ENCODE assay signal across 7 cellular contexts in the genomic region with DNA sequence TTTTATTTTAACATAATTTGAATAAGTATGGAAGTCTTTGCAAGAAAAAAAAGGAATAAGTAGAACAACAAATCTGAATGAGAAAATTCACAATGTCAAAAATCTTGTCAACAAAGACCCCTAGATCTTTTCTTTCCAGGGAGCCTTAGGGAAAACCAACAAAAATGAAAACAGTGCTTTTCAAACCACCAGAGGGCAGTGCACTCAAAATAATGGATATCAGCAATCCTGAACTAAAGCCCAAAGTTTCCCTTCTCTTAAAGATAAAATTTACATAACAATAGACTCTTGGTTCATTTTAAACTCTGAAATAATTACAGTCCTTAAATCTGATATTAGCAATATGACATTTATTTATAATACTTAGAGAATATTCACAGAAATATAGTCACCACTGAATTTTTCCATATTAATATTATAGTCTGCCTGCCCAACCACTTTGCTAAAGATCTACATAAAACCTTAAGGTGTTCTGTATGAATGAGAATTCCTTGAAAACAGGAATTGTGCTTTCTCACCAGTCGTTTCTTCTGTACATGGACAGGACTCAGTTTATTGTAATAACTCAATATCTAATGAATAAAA.
A peak's percentile ranks its signal among the peaks of the same experiment; 100 is the strongest.
DNase-seq lines count a peak whose midpoint lies in the region; ATAC-seq and TF ChIP-seq lines count a peak whose summit lies in the region.

No MANE protein-coding gene starts in this region.

- no peaks in the 10 kb centered on the region for H3K27me3 Mint-ChIP-seq in endothelial cell (ENCODE audit: unreplicated experiment)
- peaks cover 2% of the 10 kb centered on the region for H3K27me3 Mint-ChIP-seq in neural progenitor cell (ENCODE audit: insufficient read depth, low read depth)
- H3K27me3 Mint-ChIP-seq in CD4-positive, alpha-beta T cell, result no peaks in the 10 kb centered on the region

- DNase-seq in GM06990 (ENCODE audit: extremely low read depth, insufficient read length), result no peak
- DNase-seq in HPDE6-E6E7 (ENCODE audit: extremely low spot score), result peak; percentile 9
- DNase-seq in OCI-LY7 (ENCODE audit: low spot score), result peak; percentile 22
- peak; percentile 47 for DNase-seq in endothelial cell (ENCODE audit: low spot score)
- peak; percentile 67 for DNase-seq in neural progenitor cell (ENCODE audit: low spot score)
- no peak for DNase-seq in CD4-positive, alpha-beta T cell

- H3K4me2 ChIP-seq in OCI-LY7 (ENCODE audit: low read length), result no peak overlapping the region
- H3K4me2 ChIP-seq in neural progenitor cell, result no peak overlapping the region

- H3K4me1 Mint-ChIP-seq in endothelial cell (ENCODE audit: unreplicated experiment) (no peaks in the 10 kb centered on the region), neural progenitor cell (no peaks in the 10 kb centered on the region)
- no peaks in the 10 kb centered on the region for H3K4me1 Mint-ChIP-seq in CD4-positive, alpha-beta T cell (ENCODE audit: low read depth)

- no peaks in the 10 kb centered on the region for H3K9me2 ChIP-seq in OCI-LY7 (ENCODE audit: insufficient read depth, low read length)

- H4K20me1 ChIP-seq in OCI-LY7 (ENCODE audit: insufficient read depth, low read length) (no peaks in the 10 kb centered on the region), neural progenitor cell (ENCODE audit: low read depth) (no peaks in the 10 kb centered on the region)

- no peaks in the 10 kb centered on the region for H3K36me3 ChIP-seq in GM06990 (ENCODE audit: control insufficient read depth, insufficient read depth, low read length)
- H3K36me3 ChIP-seq in OCI-LY7 (ENCODE audit: insufficient read depth, low read length), result no peaks in the 10 kb centered on the region
- H3K36me3 ChIP-seq in neural progenitor cell, result no peaks in the 10 kb centered on the region

- intact Hi-C loops in OCI-LY7 (cut with micrococcal nuclease; ENCODE audit: unreplicated experiment), result loop anchor here (2.0 to 10.0 kb wide), 2 partner anchors 312 to 614 kb away; no protein-coding TSS in a partner anchor
- intact Hi-C loops in CD4-positive, alpha-beta T cell (cut with DNase I, micrococcal nuclease), result no loop called here

- H2AFZ ChIP-seq in OCI-LY7 (ENCODE audit: low read length) (no peak overlapping the region), neural progenitor cell (replicated peaks) (no peak overlapping the region)

- H3K4me3 Mint-ChIP-seq in endothelial cell (ENCODE audit: unreplicated experiment) (no peak overlapping the region), neural progenitor cell (no peak overlapping the region)
- H3K4me3 Mint-ChIP-seq in CD4-positive, alpha-beta T cell, result no peak overlapping the region

- H3K4me1 ChIP-seq in OCI-LY7 (ENCODE audit: insufficient read depth, low read length, poor library complexity, severe bottlenecking) (no peaks in the 10 kb centered on the region), neural progenitor cell (no peaks in the 10 kb centered on the region)

- H3K4me3 ChIP-seq in GM06990 (replicated peaks; ENCODE audit: low read depth, low read length), result no peak overlapping the region
- H3K4me3 ChIP-seq in OCI-LY7 (ENCODE audit: low read depth, low read length, poor library complexity, severe bottlenecking), result no peak overlapping the region
- H3K4me3 ChIP-seq in neural progenitor cell, result no peak overlapping the region

- no peaks in the 10 kb centered on the region for H3K9me3 Mint-ChIP-seq in endothelial cell (ENCODE audit: unreplicated experiment)
- peaks cover 2% of the 10 kb centered on the region for H3K9me3 Mint-ChIP-seq in neural progenitor cell
- peaks cover 4% of the 10 kb centered on the region for H3K9me3 Mint-ChIP-seq in CD4-positive, alpha-beta T cell

- CTCF ChIA-PET in OCI-LY7 (lab: Charles Lee; ENCODE audit: unreplicated experiment), result no interaction called here
- CTCF ChIA-PET in CD4-positive, alpha-beta T cell (lab: Charles Lee), result no interaction called here

- H3K9me3 ChIP-seq in OCI-LY7 (ENCODE audit: low read length), result no peaks in the 10 kb centered on the region
- H3K9me3 ChIP-seq in neural progenitor cell (ENCODE audit: low read depth), result no peaks in the 10 kb centered on the region
- H3K9me3 ChIP-seq in CD4-positive, alpha-beta T cell (ENCODE audit: control insufficient read depth, low read length), result no peaks in the 10 kb centered on the region

- no peaks in the 10 kb centered on the region for H3K79me2 ChIP-seq in OCI-LY7 (ENCODE audit: insufficient read depth, low read depth, low read length)
- no peaks in the 10 kb centered on the region for H3K79me2 ChIP-seq in neural progenitor cell (ENCODE audit: low read depth)

- POLR2A ChIA-PET in OCI-LY7 (lab: Charles Lee), result no interaction called here
- POLR2A ChIA-PET in CD4-positive, alpha-beta T cell (lab: Charles Lee), result no interaction called here

- H3K36me3 Mint-ChIP-seq in endothelial cell (ENCODE audit: low read depth, unreplicated experiment) (no peaks in the 10 kb centered on the region), neural progenitor cell (no peaks in the 10 kb centered on the region)
- no peaks in the 10 kb centered on the region for H3K36me3 Mint-ChIP-seq in CD4-positive, alpha-beta T cell (ENCODE audit: low read depth)

- no TSS peak for BruUV-seq in OCI-LY7 (replicated peaks; lab: Mats Ljungman, UMichigan)

- no peak overlapping the region for H3K27ac Mint-ChIP-seq in endothelial cell (ENCODE audit: unreplicated experiment)
- no peak overlapping the region for H3K27ac Mint-ChIP-seq in neural progenitor cell
- H3K27ac Mint-ChIP-seq in CD4-positive, alpha-beta T cell, result no peak overlapping the region

- no peaks in the 10 kb centered on the region for H3F3A ChIP-seq in neural progenitor cell (ENCODE audit: low read depth)

- no peak overlapping the region for H3K9ac ChIP-seq in neural progenitor cell

- TF ChIP-seq CTCF in GM06990 (IDR thresholded peaks at IDR 0.05; ENCODE audit: insufficient read depth, low read length, poor library complexity, severe bottlenecking) (peak; percentile 75), OCI-LY7 (conservative IDR thresholded peaks at IDR 0.05; ENCODE audit: low read length) (peak; percentile 92), endothelial cell (IDR thresholded peaks at IDR 0.05; ENCODE audit: unreplicated experiment) (peak; percentile 83), neural progenitor cell (IDR thresholded peaks at IDR 0.05) (peak; percentile 89)
- TF ChIP-seq CTCF in CD4-positive, alpha-beta T cell (IDR thresholded peaks at IDR 0.05), result no peak

- no peak for ATAC-seq in GM21381 (IDR thresholded peaks at IDR 0.05; ENCODE audit: unreplicated experiment)
- ATAC-seq in CD4-positive, alpha-beta T cell (ENCODE audit: poor library complexity), result no peak

- no peak overlapping the region for H3K27ac ChIP-seq in OCI-LY7 (ENCODE audit: low read depth, low read length, poor library complexity, severe bottlenecking)
- H3K27ac ChIP-seq in neural progenitor cell, result no peak overlapping the region
- no peak overlapping the region for H3K27ac ChIP-seq in CD4-positive, alpha-beta T cell (ENCODE audit: low read depth, low read length)

- H3K27me3 ChIP-seq in GM06990 (replicated peaks; ENCODE audit: control insufficient read depth, insufficient read depth, low read length) (no peaks in the 10 kb centered on the region), neural progenitor cell (no peaks in the 10 kb centered on the region)
- H3K27me3 ChIP-seq in CD4-positive, alpha-beta T cell (ENCODE audit: control insufficient read depth, insufficient read depth, low read length), result no peaks in the 10 kb centered on the region

Comparison
In these comparisons a context has a peak if more than half of its experiments do, and no peak if none do; other contexts are left out.
1. DNase-seq: peak in HPDE6-E6E7 (single experiment), OCI-LY7 (single experiment), endothelial cell (single experiment) and neural progenitor cell (single experiment); none in GM06990 (single experiment) and CD4-positive, alpha-beta T cell (0 of 10).